Comparison of ENCODE assay signal across 17 cellular contexts in the genomic region with DNA sequence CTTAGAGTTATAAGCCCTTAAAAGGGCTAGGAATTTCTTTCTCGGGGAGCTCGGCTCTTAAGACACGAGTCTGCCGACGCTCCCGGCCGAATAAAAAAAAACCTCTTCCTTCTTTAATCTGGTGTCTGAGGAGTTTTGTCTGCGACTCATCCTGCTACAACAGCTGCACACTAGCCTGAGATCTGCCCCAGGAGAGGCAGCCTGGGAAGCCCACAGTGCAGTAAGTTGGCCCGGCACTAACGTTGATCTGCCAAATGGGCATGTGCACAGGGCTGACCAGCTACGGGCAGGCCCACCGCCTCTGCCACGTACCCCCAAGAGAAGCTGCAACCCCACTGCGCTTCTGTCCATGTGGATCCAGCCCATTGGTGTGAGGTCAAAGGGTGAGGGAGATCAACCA. TPM values are rescaled to one million over a fixed set of nuclear protein-coding genes. Genes with fewer than 3 reads are reported as not detected.
A peak's percentile ranks its signal among the peaks of the same experiment; 100 is the strongest.
DNase-seq lines count a peak whose midpoint lies in the region; ATAC-seq, FAIRE-seq and TF ChIP-seq lines count a peak whose summit lies in the region.
"Had no signal": no experiment of that assay in that cellular context is flagged by ENCODE, and none has a peak within 500 bp of the region (broad histone marks: within the 10 kb centered on the region; RNA-seq: fewer than 3 reads in every experiment).

No MANE protein-coding gene starts in this region.

- peak overlapping the region; percentile 54; the same call in 1 of the 2 replicates for H2AK5ac ChIP-seq in IMR-90 (ENCODE audit: low read depth, low read length)
- H2AK5ac ChIP-seq in mesenchymal stem cell (ENCODE audit: low read length, severe bottlenecking) = no peak overlapping the region

- H2BK5ac ChIP-seq in IMR-90 (ENCODE audit: low read depth, low read length, poor library complexity, severe bottlenecking) (no peak overlapping the region), mesenchymal stem cell (ENCODE audit: low read depth, low read length, poor library complexity, severe bottlenecking) (no peak overlapping the region)

- DNase-seq in IMR-90 (peak; percentile 53), chondrocyte (ENCODE audit: low spot score) (no peak), mesenchymal stem cell (peak; percentile 62), thoracic aorta (ENCODE audit: low spot score) (no peak), NCI-H2196 treated with DMSO at 0.1 percent for 48 hours (lab: John Stamatoyannopoulos, UW; ENCODE audit: unreplicated experiment) (no peak), H54 (ENCODE audit: insufficient read length, low spot score) (no peak)
- DNase-seq: activated effector memory CD4-positive, alpha-beta T cell treated with anti-CD3 and anti-CD28 coated beads, Interleukin-2, amount 50 U/mL, for 16 hours; DND-41; GM23248; natural killer cell; NCI-H2107; stimulated activated CD4-positive, alpha-beta T cell treated with anti-CD3 and anti-CD28 coated beads, Interleukin-1b, Interleukin-23, amount 100 ng/mL, for 48 hours; T-cell had no signal

- WGBS in IMR-90 (ENCODE audit: extremely low coverage in 2 of 2, insufficient read length in 1 of 2), 2 experiments = 13% methylated on average over 6 of the region's 14 CpGs; no CpG with 5 or more reads in 1 of the 2 experiments
- WGBS in mesenchymal stem cell = 50% methylated on average over 14 of the region's 14 CpGs

- H3K56ac ChIP-seq in IMR-90 (ENCODE audit: extremely low read depth, insufficient read depth, low read length) = no peak overlapping the region

- dilution Hi-C loops in IMR-90 (cut with HindIII; ENCODE audit: low sequenced_read_pairs, unreplicated experiment) = no loop called here

- no peaks in the 10 kb centered on the region for H3K79me1 ChIP-seq in IMR-90 (ENCODE audit: low read depth in 1 of 2, low read length in 2 of 2)
- H3K79me1 ChIP-seq in mesenchymal stem cell (replicated peaks; ENCODE audit: low read length, poor library complexity, severe bottlenecking) = no peaks in the 10 kb centered on the region

- no peak overlapping the region for H2BK12ac ChIP-seq in mesenchymal stem cell (ENCODE audit: low read length in 2 of 2)

- no peak for FAIRE-seq in H54 (lab: Jason Lieb, UNC)
- FAIRE-seq: RCC 7860 had no signal

- H2BK15ac ChIP-seq in IMR-90 (ENCODE audit: low read depth, low read length) = peak overlapping the region; percentile 38; the same call in 1 of the 3 replicates
- H2BK15ac ChIP-seq in mesenchymal stem cell (ENCODE audit: low read depth, poor library complexity, severe bottlenecking) = no peak overlapping the region

- ATAC-seq in IMR-90 (ENCODE audit: low read depth) (peak; percentile 81), thoracic aorta (ENCODE audit: insufficient number of reproducible peaks, low FRiP score, low read depth) (no peak), GM21737 (IDR thresholded peaks at IDR 0.05; ENCODE audit: unreplicated experiment) (no peak), HG03159 (IDR thresholded peaks at IDR 0.05; ENCODE audit: unreplicated experiment) (no peak)
- ATAC-seq: natural killer cell, T-cell had no signal

- no peaks in the 10 kb centered on the region for H3K27me3 Mint-ChIP-seq in chondrocyte (ENCODE audit: low read depth)

- POLR2A ChIA-PET in IMR-90 (lab: Charles Lee; ENCODE audit: unreplicated experiment) = no interaction called here

- H3K4me2 ChIP-seq in IMR-90 (ENCODE audit: low read depth, low read length) (no peak overlapping the region; the same call in 1 of the 2 replicates), mesenchymal stem cell (ENCODE audit: low read length, poor library complexity, severe bottlenecking) (no peak overlapping the region)

- H3K36me3 ChIP-seq in IMR-90 (ENCODE audit: control insufficient read depth, insufficient read depth, low read length) = no peaks in the 10 kb centered on the region
- no peaks in the 10 kb centered on the region for H3K36me3 ChIP-seq in mesenchymal stem cell (ENCODE audit: control insufficient read depth in 1 of 2, insufficient read depth in 2 of 2, low read depth in 1 of 2, low read length in 2 of 2)
- no peaks in the 10 kb centered on the region for H3K36me3 ChIP-seq in thoracic aorta

- H3K4me1 ChIP-seq in IMR-90 (ENCODE audit: control insufficient read depth, insufficient read depth, low read length) (peaks cover 4% of the 10 kb centered on the region), mesenchymal stem cell (ENCODE audit: control insufficient read depth, insufficient read depth, low read depth, low read length) (peaks cover 3% of the 10 kb centered on the region), thoracic aorta (ENCODE audit: control insufficient read depth in 1 of 2, low read depth in 2 of 2) (peaks cover 11 to 35% of the 10 kb centered on the region in 2 donors)

- H3K4ac ChIP-seq in IMR-90 (ENCODE audit: low read depth, low read length) = peak overlapping the region; percentile 32; the same call in 1 of the 2 replicates
- H3K4ac ChIP-seq in mesenchymal stem cell (ENCODE audit: low read depth in 1 of 2, low read length in 2 of 2) = peak overlapping the region in 1 of 2 experiments; percentile 13

- H3K36me3 Mint-ChIP-seq in chondrocyte (ENCODE audit: low read depth) = no peaks in the 10 kb centered on the region
- H3K36me3 Mint-ChIP-seq: natural killer cell, T-cell had no signal

- peak overlapping the region; percentile 17 for H3K4me3 Mint-ChIP-seq in chondrocyte (ENCODE audit: unreplicated experiment)
- H3K4me3 Mint-ChIP-seq: natural killer cell, T-cell had no signal

- peak overlapping the region; percentile 44 for H2AK9ac ChIP-seq in IMR-90 (replicated peaks; ENCODE audit: low read depth, low read length, poor library complexity)

- H3K9me3 ChIP-seq in IMR-90 (ENCODE audit: control insufficient read depth, insufficient read depth, low read length) (peaks cover 1% of the 10 kb centered on the region; the same call in 1 of the 2 replicates), mesenchymal stem cell (ENCODE audit: control insufficient read depth, low read length) (peaks cover 9% of the 10 kb centered on the region), thoracic aorta (no peaks in the 10 kb centered on the region)

- H3K14ac ChIP-seq in IMR-90 (replicated peaks; ENCODE audit: low read depth, low read length) = no peak overlapping the region
- H3K14ac ChIP-seq in mesenchymal stem cell (ENCODE audit: low read length in 2 of 2) = peak overlapping the region in 1 of 2 experiments; percentile 29

- H2BK20ac ChIP-seq in IMR-90 (ENCODE audit: low read depth, low read length) = no peak overlapping the region

- peak overlapping the region; percentile 88 for H3K27ac Mint-ChIP-seq in chondrocyte (ENCODE audit: unreplicated experiment)
- H3K27ac Mint-ChIP-seq: natural killer cell, T-cell had no signal

- H2BK120ac ChIP-seq in IMR-90 (ENCODE audit: low read depth, low read length) = no peak overlapping the region
- no peak overlapping the region for H2BK120ac ChIP-seq in mesenchymal stem cell (ENCODE audit: low read depth, low read length)

- H3K4me3 ChIP-seq in IMR-90 (ENCODE audit: insufficient read depth, low read depth, low read length) (no peak overlapping the region), mesenchymal stem cell (ENCODE audit: insufficient read depth in 1 of 2, low read depth in 1 of 2, low read length in 2 of 2) (no peak overlapping the region), thoracic aorta (no peak overlapping the region)
- H3K4me3 ChIP-seq: GM23248 had no signal

- no peak for TF ChIP-seq CTCF in IMR-90 (conservative IDR thresholded peaks at IDR 0.05; ENCODE audit: low read depth, low read length)
- TF ChIP-seq CTCF in chondrocyte (IDR thresholded peaks at IDR 0.05) = no peak
- no peak for TF ChIP-seq CTCF in thoracic aorta (IDR thresholded peaks at IDR 0.05)

- peaks cover 30% of the 10 kb centered on the region for H3K4me1 Mint-ChIP-seq in chondrocyte (ENCODE audit: low read depth)

- H4K20me1 ChIP-seq in IMR-90 (ENCODE audit: insufficient read depth, low read length) = no peaks in the 10 kb centered on the region

- H3K9me3 Mint-ChIP-seq in chondrocyte (ENCODE audit: low read depth) = peaks cover 4% of the 10 kb centered on the region
- H3K9me3 Mint-ChIP-seq: natural killer cell had no signal

- CTCF ChIA-PET in IMR-90 (lab: Yijun Ruan, JAX) = no interaction called here

- H3K9ac ChIP-seq in IMR-90 (ENCODE audit: low read depth, low read length) (no peak overlapping the region), mesenchymal stem cell (ENCODE audit: low read length) (no peak overlapping the region)
- H3K9ac ChIP-seq: GM23248 had no signal

- BruUV-seq in IMR-90 (replicated peaks; lab: Mats Ljungman, UMichigan) = no TSS peak

- H2AFZ ChIP-seq in IMR-90 (replicated peaks; ENCODE audit: low read length, poor library complexity) (peak overlapping the region; percentile 86), mesenchymal stem cell (ENCODE audit: low read depth, low read length) (no peak overlapping the region)
- H2AFZ ChIP-seq: GM23248 had no signal

- no peak overlapping the region for H3K23ac ChIP-seq in IMR-90 (ENCODE audit: low read depth, low read length)
- H3K23ac ChIP-seq in mesenchymal stem cell (ENCODE audit: low read length in 2 of 2) = no peak overlapping the region

- peaks cover 5% of the 10 kb centered on the region; the same call in 1 of the 2 replicates for H3K9me1 ChIP-seq in IMR-90 (ENCODE audit: insufficient read depth, low read length)

- TF ChIP-seq POLR2A in IMR-90 (IDR thresholded peaks at IDR 0.05; ENCODE audit: low read depth, low read length) (no peak), H54 (IDR thresholded peaks at IDR 0.05; ENCODE audit: low read depth, low read length) (no peak)

- peak overlapping the region; percentile 31; the same call in 1 of the 2 replicates for H3K27ac ChIP-seq in IMR-90 (ENCODE audit: insufficient read depth, low read length)
- no peak overlapping the region for H3K27ac ChIP-seq in mesenchymal stem cell (ENCODE audit: low read length, poor library complexity, severe bottlenecking)
- H3K27ac ChIP-seq in thoracic aorta = peak overlapping the region; percentile 32 to 45
- H3K27ac ChIP-seq: GM23248 had no signal

- peak overlapping the region in 1 of 2 experiments; percentile 19; a peak in 1 of 4 replicates for H4K8ac ChIP-seq in IMR-90 (ENCODE audit: low read depth in 2 of 2, low read length in 2 of 2)
- H4K8ac ChIP-seq in mesenchymal stem cell (ENCODE audit: low read length) = peak overlapping the region; percentile 12

- intact Hi-C loops in IMR-90 (cut with micrococcal nuclease) = no loop called here

- H3K27me3 ChIP-seq in IMR-90 (ENCODE audit: control insufficient read depth, insufficient read depth, low read length) (peaks cover 5% of the 10 kb centered on the region; the same call in 1 of the 2 replicates), mesenchymal stem cell (ENCODE audit: control insufficient read depth in 1 of 2, insufficient read depth in 1 of 2, low read length in 2 of 2) (peaks cover 0 to 12% of the 10 kb centered on the region in 2 experiments), thoracic aorta (replicated peaks; ENCODE audit: insufficient read depth) (no peaks in the 10 kb centered on the region)

- H3K18ac ChIP-seq in IMR-90 (ENCODE audit: low read depth, low read length) = peak overlapping the region; percentile 2; the same call in 1 of the 2 replicates
- H3K18ac ChIP-seq in mesenchymal stem cell (ENCODE audit: low read depth in 1 of 2, low read length in 2 of 2) = peak overlapping the region in 1 of 2 experiments; percentile 31

- no peak for TF ChIP-seq RAD21 in IMR-90 (IDR thresholded peaks at IDR 0.05; ENCODE audit: low read length)

- in situ Hi-C loops in IMR-90 (cut with MboI; ENCODE audit: low sequenced_read_pairs) = no loop called here

- H4K5ac ChIP-seq in IMR-90 (ENCODE audit: low read depth, low read length) = peak overlapping the region; percentile 4; the same call in 1 of the 2 replicates

- H4K91ac ChIP-seq in IMR-90 (ENCODE audit: insufficient read depth, low read depth, low read length) (peak overlapping the region; percentile 33; the same call in 1 of the 2 replicates), mesenchymal stem cell (ENCODE audit: low read length) (peak overlapping the region; percentile 57)

RNA-seq across cellular contexts. Expression of a gene that starts 8.4 kb away (rescaled TPM):
- total RNA-seq in IMR-90 (2012; rRNA removed) (1.1 and 1.3 TPM in 2 replicates), chondrocyte (75.3 to 173 TPM (median 171 TPM) in 3 replicates), thoracic aorta (100 to 1,000 TPM; 177 to 246 TPM)
- polyA plus RNA-seq in IMR-90 (2012; rRNA removed) = 17.8 and 18.8 TPM in 2 replicates
- 22.3 and 23.6 TPM in 2 replicates for polyA plus RNA-seq in IMR-90 (2012; cell fraction: cytosol; rRNA removed)
- polyA plus RNA-seq in IMR-90 (2012; cell fraction: nucleus; rRNA removed; ENCODE audit: low replicate concordance) = 69.0 and 120 TPM in 2 replicates
- polyA plus RNA-seq in mesenchymal stem cell (2013, experiment 1 of 2) = 37.6 TPM
- polyA plus RNA-seq in mesenchymal stem cell (2013, experiment 2 of 2) = 36.4 TPM

RNA-seq across cellular contexts. Expression of a gene that starts 17.5 kb away (rescaled TPM):
- total RNA-seq in IMR-90 (2012; rRNA removed) = 2.5 and 3.9 TPM in 2 replicates
- 3.1 TPM in 2 replicates for polyA plus RNA-seq in IMR-90 (2012; rRNA removed)
- polyA plus RNA-seq in IMR-90 (2012; cell fraction: cytosol; rRNA removed) = 1.4 and 1.8 TPM in 2 replicates
- polyA plus RNA-seq in IMR-90 (2012; cell fraction: nucleus; rRNA removed; ENCODE audit: low replicate concordance) = 1.3 TPM in 2 replicates
- 5.1 to 7.2 TPM (median 7.1 TPM) in 3 replicates for total RNA-seq in chondrocyte
- polyA plus RNA-seq in mesenchymal stem cell (2013, experiment 1 of 2) = 4.5 TPM
- polyA plus RNA-seq in mesenchymal stem cell (2013, experiment 2 of 2) = 4.7 TPM
- total RNA-seq in thoracic aorta = 1 to 10 TPM; 7.1 to 9.5 TPM
- polyA plus RNA-seq: GM23248 had no signal

RNA-seq across cellular contexts. Expression of a gene that starts 37.8 kb away (rescaled TPM):
- total RNA-seq in IMR-90 (2012; rRNA removed) (not detected in 2 replicates), chondrocyte (not detected in 3 replicates), thoracic aorta (not detected)
- not detected in 2 replicates for polyA plus RNA-seq in IMR-90 (2012; rRNA removed)
- not detected in 2 replicates for polyA plus RNA-seq in IMR-90 (2012; cell fraction: cytosol; rRNA removed)
- polyA plus RNA-seq in IMR-90 (2012; cell fraction: nucleus; rRNA removed; ENCODE audit: low replicate concordance) = 0.04 TPM in 1 of 2 replicates, not detected in the other
- not detected for polyA plus RNA-seq in mesenchymal stem cell (2013, experiment 1 of 2)
- not detected for polyA plus RNA-seq in mesenchymal stem cell (2013, experiment 2 of 2)
- total RNA-seq: GM23248, natural killer cell, pulmonary artery endothelial cell, T-cell had no signal

Comparison
In these comparisons a context has a peak if more than half of its experiments do, and no peak if none do; other contexts are left out.
1. DNase-seq: peak in IMR-90 (single experiment) and mesenchymal stem cell (single experiment); none in chondrocyte (single experiment), thoracic aorta (single experiment), NCI-H2196 treated with DMSO at 0.1 percent for 48 hours (single experiment) and H54 (single experiment).
2. RNA of a gene that starts 8.4 kb away (total RNA-seq): 177 to 246 TPM in thoracic aorta and 75.3 to 173 TPM in chondrocyte; 1.1 to 1.3 TPM in IMR-90; every median in the first group is over 10 times any median in the second.